8 cellular contexts compared by ENCODE assay signal in genomic region chr4:16001484-16001858, GRCh38. TPM values are rescaled to one million over a fixed set of nuclear protein-coding genes. Genes with fewer than 3 reads are reported as not detected.
DNase-seq lines count a peak whose midpoint lies in the region; ATAC-seq and TF ChIP-seq lines count a peak whose summit lies in the region.

No MANE protein-coding gene starts in this region.

- BruUV-seq in MCF 10A (replicated peaks; lab: Mats Ljungman, UMichigan), result no TSS peak

- peaks cover 4% of the 10 kb centered on the region for H3K27me3 Mint-ChIP-seq in T-helper 2 cell treated with Interferon-gamma antibody and Interleukin-4, amounts not matched to agents 5 μg/mL and 100 μg/mL, for 36 hours (ENCODE audit: low read depth)
- no peaks in the 10 kb centered on the region for H3K27me3 Mint-ChIP-seq in MCF 10A (ENCODE audit: insufficient read depth, unreplicated experiment)

- H3K9me3 Mint-ChIP-seq in T-helper 2 cell treated with Interferon-gamma antibody and Interleukin-4, amounts not matched to agents 5 μg/mL and 100 μg/mL, for 36 hours, result no peaks in the 10 kb centered on the region
- H3K9me3 Mint-ChIP-seq in MCF 10A (ENCODE audit: unreplicated experiment), result no peaks in the 10 kb centered on the region

- peak; percentile 94 for TF ChIP-seq CTCF in MCF 10A (IDR thresholded peaks at IDR 0.05; ENCODE audit: unreplicated experiment)

- CTCF ChIA-PET in MCF 10A (lab: Yijun Ruan, JAX), result interaction anchor here (0.6 to 6.6 kb wide), 41 partner anchors 9 to 1093 kb away, joined by 3 to 112 read pairs (median 5); no protein-coding TSS in a partner anchor

- ATAC-seq in HG02571 (IDR thresholded peaks at IDR 0.05; ENCODE audit: unreplicated experiment), result peak; percentile 92

- DNase-seq in activated gamma-delta T cell treated with Interleukin-2 at 50 U/mL for 16 hours (peak; percentile 38), activated gamma-delta T cell (lab: John Stamatoyannopoulos, UW) (no peak), NAMALWA (ENCODE audit: low spot score) (peak; percentile 86), MCF 10A (ENCODE audit: unreplicated experiment) (peak; percentile 75), inferior parietal cortex (ENCODE audit: extremely low spot score) (peak; percentile 76)
- DNase-seq in T-helper 2 cell treated with Interferon-gamma antibody and Interleukin-4, amounts not matched to agents 5 μg/mL and 100 μg/mL, for 36 hours (ENCODE audit: low spot score), result peak; percentile 40
- DNase-seq in stimulated activated CD4-positive, alpha-beta T cell treated with anti-CD3 and anti-CD28 coated beads, Interleukin-15, amount 100 ng/mL, for 48 hours (ENCODE audit: low read depth in 2 of 2), result peak; percentile 24 to 36

- no peak overlapping the region for H3K27ac Mint-ChIP-seq in T-helper 2 cell treated with Interferon-gamma antibody and Interleukin-4, amounts not matched to agents 5 μg/mL and 100 μg/mL, for 36 hours
- H3K27ac Mint-ChIP-seq in MCF 10A (ENCODE audit: low read depth, unreplicated experiment), result no peak overlapping the region

- H3K4me1 Mint-ChIP-seq in T-helper 2 cell treated with Interferon-gamma antibody and Interleukin-4, amounts not matched to agents 5 μg/mL and 100 μg/mL, for 36 hours (ENCODE audit: low read depth), result peaks cover 1% of the 10 kb centered on the region
- no peaks in the 10 kb centered on the region for H3K4me1 Mint-ChIP-seq in MCF 10A (ENCODE audit: insufficient read depth, unreplicated experiment)

- POLR2A ChIA-PET in MCF 10A (lab: Yijun Ruan, JAX), result interaction anchor here (1.5 kb wide), 1 partner anchor 195 kb away, joined by 5 read pairs; no protein-coding TSS in a partner anchor

- H3K36me3 Mint-ChIP-seq in T-helper 2 cell treated with Interferon-gamma antibody and Interleukin-4, amounts not matched to agents 5 μg/mL and 100 μg/mL, for 36 hours (ENCODE audit: low read depth), result no peaks in the 10 kb centered on the region
- no peaks in the 10 kb centered on the region for H3K36me3 Mint-ChIP-seq in MCF 10A (ENCODE audit: insufficient read depth, unreplicated experiment)

- no peak overlapping the region for H3K4me3 Mint-ChIP-seq in T-helper 2 cell treated with Interferon-gamma antibody and Interleukin-4, amounts not matched to agents 5 μg/mL and 100 μg/mL, for 36 hours
- no peak overlapping the region for H3K4me3 Mint-ChIP-seq in MCF 10A (ENCODE audit: unreplicated experiment)

- intact Hi-C loops in MCF 10A (cut with micrococcal nuclease), result loop anchor here (1.0 to 2.0 kb wide), 6 partner anchors 37 to 522 kb away; no protein-coding TSS in a partner anchor

RNA-seq across cellular contexts. Expression of gene FGFBP2, which starts 38.5 kb away (rescaled TPM):
- not detected in 2 replicates for total RNA-seq in MCF 10A (2022)
